1 cellular context compared by ENCODE assay signal in genomic region chr9:35662437-35662836, GRCh38.
TF ChIP-seq lines count a peak whose summit lies in the region.

No MANE protein-coding gene starts in this region.

TF ChIP-seq in WTC11, 78 proteins besides CTCF, POLR2A, EP300 and RAD21 (continued from another document):
- TF ChIP-seq CDX4 (CRISPR knock-in tag; IDR thresholded peaks at IDR 0.05; ENCODE audit: borderline replicate concordance) (no peak), IRF2 (CRISPR knock-in tag; IDR thresholded peaks at IDR 0.05; ENCODE audit: borderline replicate concordance, low read depth) (no peak), ZBTB21 (CRISPR knock-in tag; IDR thresholded peaks at IDR 0.05; ENCODE audit: borderline replicate concordance) (no peak), AR (CRISPR knock-in tag; IDR thresholded peaks at IDR 0.05) (no peak), RELA (CRISPR knock-in tag; IDR thresholded peaks at IDR 0.05; ENCODE audit: borderline replicate concordance) (no peak), NFATC4 (CRISPR knock-in tag; IDR thresholded peaks at IDR 0.05) (no peak), ATF3 (CRISPR knock-in tag; conservative IDR thresholded peaks at IDR 0.05) (no peak), ELF4 (CRISPR knock-in tag; IDR thresholded peaks at IDR 0.05; ENCODE audit: low read depth) (no peak), ESRRA (CRISPR knock-in tag; IDR thresholded peaks at IDR 0.05; ENCODE audit: borderline replicate concordance) (no peak), ERG (CRISPR knock-in tag; IDR thresholded peaks at IDR 0.05) (no peak), ARID4B (CRISPR knock-in tag; IDR thresholded peaks at IDR 0.05; ENCODE audit: borderline replicate concordance) (no peak), JUN (CRISPR knock-in tag; IDR thresholded peaks at IDR 0.05) (no peak), FOXK1 (CRISPR knock-in tag; IDR thresholded peaks at IDR 0.05) (no peak), PRDM15 (CRISPR knock-in tag; IDR thresholded peaks at IDR 0.05) (no peak), CBFB (CRISPR knock-in tag; IDR thresholded peaks at IDR 0.05; ENCODE audit: low read depth) (no peak), OVOL2 (CRISPR knock-in tag; IDR thresholded peaks at IDR 0.05; ENCODE audit: borderline replicate concordance) (no peak), TEAD4 (CRISPR knock-in tag; IDR thresholded peaks at IDR 0.05) (no peak)
